Comparison of ENCODE assay signal across 24 cellular contexts in genomic region chr1:240134596-240134995, GRCh38. TPM values are rescaled to one million over a fixed set of nuclear protein-coding genes. Genes with fewer than 3 reads are reported as not detected.
DNase-seq lines count a peak whose midpoint lies in the region; TF ChIP-seq lines count a peak whose summit lies in the region.
"Had no signal": no experiment of that assay in that cellular context is flagged by ENCODE, and none has a peak within 500 bp of the region (broad histone marks: within the 10 kb centered on the region; RNA-seq: fewer than 3 reads in every experiment).

No MANE protein-coding gene starts in this region.

- no peak overlapping the region for H2AFZ ChIP-seq in SK-N-SH (ENCODE audit: low read depth)
- H2AFZ ChIP-seq in mesenchymal stem cell (ENCODE audit: low read depth, low read length): no peak overlapping the region
- H2AFZ ChIP-seq: GM23338 had no signal

- no peak overlapping the region for H2BK120ac ChIP-seq in mesenchymal stem cell (ENCODE audit: low read depth, low read length)

- H4K8ac ChIP-seq in mesenchymal stem cell (ENCODE audit: low read length): peak overlapping the region; percentile 2

- H3K36me3 ChIP-seq in SK-N-SH (replicated peaks in 1 of 2; ENCODE audit: control insufficient read depth in 1 of 2, insufficient read depth in 2 of 2, low read length in 1 of 2) (peaks cover 0 to 5% of the 10 kb centered on the region in 2 experiments), mesenchymal stem cell (ENCODE audit: control insufficient read depth in 1 of 2, insufficient read depth in 2 of 2, low read depth in 1 of 2, low read length in 2 of 2) (peaks cover 0 to 3% of the 10 kb centered on the region in 2 experiments)
- H3K36me3 ChIP-seq in effector memory CD4-positive, alpha-beta T cell (ENCODE audit: control insufficient read depth, insufficient read depth, low read length): no peaks in the 10 kb centered on the region
- H3K36me3 ChIP-seq: SJCRH30 had no signal

- no peak overlapping the region for H3K14ac ChIP-seq in mesenchymal stem cell (ENCODE audit: low read length in 2 of 2)

- no peaks in the 10 kb centered on the region for H3K27me3 ChIP-seq in SK-N-SH (ENCODE audit: insufficient read depth)
- H3K27me3 ChIP-seq in mesenchymal stem cell (ENCODE audit: control insufficient read depth in 1 of 2, insufficient read depth in 1 of 2, low read length in 2 of 2): no peaks in the 10 kb centered on the region
- H3K27me3 ChIP-seq in effector memory CD4-positive, alpha-beta T cell (replicated peaks; ENCODE audit: control insufficient read depth, insufficient read depth, low read length, poor library complexity, severe bottlenecking): no peaks in the 10 kb centered on the region
- H3K27me3 ChIP-seq: SJCRH30 had no signal

- H3K4me2 ChIP-seq in SK-N-SH (no peak overlapping the region), mesenchymal stem cell (ENCODE audit: low read length, poor library complexity, severe bottlenecking) (no peak overlapping the region)
- H3K4me2 ChIP-seq: GM23338 had no signal

- H3K27ac ChIP-seq in SK-N-SH (ENCODE audit: low read depth in 2 of 2, low read length in 1 of 2): peak overlapping the region; percentile 54 to 58; a peak in 2 of 4 replicates
- no peak overlapping the region for H3K27ac ChIP-seq in mesenchymal stem cell (ENCODE audit: low read length, poor library complexity, severe bottlenecking)
- H3K27ac ChIP-seq in effector memory CD4-positive, alpha-beta T cell (ENCODE audit: insufficient read depth, low read length, poor library complexity, severe bottlenecking): no peak overlapping the region
- H3K27ac ChIP-seq: SJCRH30 had no signal

- POLR2A ChIA-PET in SK-N-SH (lab: Yijun Ruan, JAX): no interaction called here

- no peak overlapping the region for H3K23ac ChIP-seq in mesenchymal stem cell (ENCODE audit: low read length in 2 of 2)

- no peak overlapping the region for H3K4ac ChIP-seq in mesenchymal stem cell (ENCODE audit: low read depth in 1 of 2, low read length in 2 of 2)

- H4K91ac ChIP-seq in mesenchymal stem cell (ENCODE audit: low read length): no peak overlapping the region

- CTCF ChIA-PET in SK-N-SH (lab: Yijun Ruan, JAX): interaction anchor here (0.7 to 2.7 kb wide), 2 partner anchors 15 to 237 kb away, joined by 3 to 10 read pairs; no protein-coding TSS in a partner anchor

- H3K9me3 ChIP-seq in SK-N-SH (no peaks in the 10 kb centered on the region), mesenchymal stem cell (ENCODE audit: control insufficient read depth, low read length) (no peaks in the 10 kb centered on the region)
- H3K9me3 ChIP-seq in effector memory CD4-positive, alpha-beta T cell (ENCODE audit: control insufficient read depth, low read length): no peaks in the 10 kb centered on the region
- H3K9me3 ChIP-seq: SJCRH30 had no signal

- no peak overlapping the region for H2BK15ac ChIP-seq in mesenchymal stem cell (ENCODE audit: low read depth, poor library complexity, severe bottlenecking)

- no peak overlapping the region for H2BK12ac ChIP-seq in mesenchymal stem cell (ENCODE audit: low read length in 2 of 2)

- no peak overlapping the region for H2AK5ac ChIP-seq in mesenchymal stem cell (ENCODE audit: low read length, severe bottlenecking)

- TF ChIP-seq RAD21 in SK-N-SH (IDR thresholded peaks at IDR 0.05; ENCODE audit: low read length): no peak

- H3K18ac ChIP-seq in mesenchymal stem cell (ENCODE audit: low read depth in 1 of 2, low read length in 2 of 2): no peak overlapping the region

- H3K4me1 ChIP-seq in SK-N-SH (ENCODE audit: control insufficient read depth in 1 of 2, insufficient read depth in 2 of 2, low read depth in 1 of 2, low read length in 1 of 2): no peaks in the 10 kb centered on the region; a peak in 1 of 4 replicates
- peaks cover 2% of the 10 kb centered on the region for H3K4me1 ChIP-seq in mesenchymal stem cell (ENCODE audit: control insufficient read depth, insufficient read depth, low read depth, low read length)
- H3K4me1 ChIP-seq in effector memory CD4-positive, alpha-beta T cell (ENCODE audit: control insufficient read depth, insufficient read depth, low read length, poor library complexity, severe bottlenecking): no peaks in the 10 kb centered on the region
- H3K4me1 ChIP-seq: SJCRH30 had no signal

- H3F3A ChIP-seq in SK-N-SH (replicated peaks; ENCODE audit: insufficient read depth): peaks cover 19% of the 10 kb centered on the region

- DNase-seq in AG09319 (ENCODE audit: extremely low read depth, low read depth) (peak; percentile 67), GM04503 (ENCODE audit: low read depth) (peak; percentile 47), SK-N-SH (no peak), mesenchymal stem cell (no peak), NCI-H1105 treated with DMSO at 0.1 percent for 48 hours (lab: John Stamatoyannopoulos, UW) (no peak)
- DNase-seq in activated T-cell treated with anti-CD3 and anti-CD28 coated beads, Interleukin-2, amount 50 U/mL, for 1 hour: no peak
- DNase-seq in effector memory CD4-positive, alpha-beta T cell: no peak
- DNase-seq: C1 segment of cervical spinal cord; Calu3; CD8-positive, alpha-beta T cell; GF-D8; KBM-7; MM.1S; NCI-H1048; NCI-H1436; NCI-H187 treated with DMSO at 0.1 percent for 48 hours; NCI-H2107; NCI-H446 treated with DMSO at 0.1 percent for 48 hours; NCI-H526 treated with DMSO at 0.1 percent for 48 hours; OCI-M1; SJCRH30 had no signal

- TF ChIP-seq CTCF in AG09319 (IDR thresholded peaks at IDR 0.05; ENCODE audit: low read depth, low read length): no peak
- no peak for TF ChIP-seq CTCF in SK-N-SH (IDR thresholded peaks at IDR 0.05)

- H3K79me2 ChIP-seq in SK-N-SH (ENCODE audit: insufficient read depth): peaks cover 87% of the 10 kb centered on the region

- H3K4me3 ChIP-seq in SK-N-SH (ENCODE audit: low read depth in 2 of 2, low read length in 1 of 2): no peak overlapping the region
- H3K4me3 ChIP-seq in mesenchymal stem cell (ENCODE audit: insufficient read depth in 1 of 2, low read depth in 1 of 2, low read length in 2 of 2): no peak overlapping the region
- no peak overlapping the region for H3K4me3 ChIP-seq in effector memory CD4-positive, alpha-beta T cell (ENCODE audit: insufficient read depth, low read depth, low read length, poor library complexity, severe bottlenecking)
- H3K4me3 ChIP-seq: GM12878, GM23338, SJCRH30 had no signal

- H3K9ac ChIP-seq in SK-N-SH: no peak overlapping the region
- no peak overlapping the region for H3K9ac ChIP-seq in mesenchymal stem cell (ENCODE audit: low read length)

- peaks cover 24% of the 10 kb centered on the region for H3K79me1 ChIP-seq in mesenchymal stem cell (replicated peaks; ENCODE audit: low read length, poor library complexity, severe bottlenecking)

- WGBS in SK-N-SH (ENCODE audit: low lambda C conversion rate): 58% methylated on average over 2 of the region's 2 CpGs
- 93% methylated on average over 2 of the region's 2 CpGs for WGBS in mesenchymal stem cell

- no peaks in the 10 kb centered on the region for H4K20me1 ChIP-seq in SK-N-SH (ENCODE audit: insufficient read depth)

- no peak for TF ChIP-seq EP300 in SK-N-SH (IDR thresholded peaks at IDR 0.05; ENCODE audit: borderline replicate concordance in 1 of 2, low read depth in 1 of 2, low read length in 1 of 2)

- no peaks in the 10 kb centered on the region for H3K9me2 ChIP-seq in SK-N-SH

- H2BK5ac ChIP-seq in mesenchymal stem cell (ENCODE audit: low read depth, low read length, poor library complexity, severe bottlenecking): no peak overlapping the region

TF ChIP-seq in SK-N-SH, 30 proteins besides CTCF, POLR2A, EP300 and RAD21:
- TF ChIP-seq TCF12 (IDR thresholded peaks at IDR 0.05): 0 out of 2 replicates have a peak, but pooled peaks have one; percentile 19
- TF ChIP-seq RXRA (IDR thresholded peaks at IDR 0.05; ENCODE audit: borderline replicate concordance, low read depth): no peak
TF ChIP-seq in SK-N-SH: peak in this region for 1.

RNA-seq across cellular contexts. Expression of gene FMN2, which starts 42.9 kb away (rescaled TPM):
- 7.2 and 13.1 TPM in 2 replicates for polyA plus RNA-seq in SK-N-SH (2012; rRNA removed)
- 17.8 and 19.5 TPM in 2 replicates for polyA plus RNA-seq in SK-N-SH (2012; cell fraction: cytosol; rRNA removed)
- polyA plus RNA-seq in SK-N-SH (2012; cell fraction: nucleus; rRNA removed): 8.6 and 16.9 TPM in 2 replicates
- 5.4 TPM for polyA plus RNA-seq in mesenchymal stem cell (2013, experiment 1 of 2)
- 6.1 TPM for polyA plus RNA-seq in mesenchymal stem cell (2013, experiment 2 of 2)
- polyA plus RNA-seq: HepG2 had no signal

Comparison
In these comparisons a context has a peak if more than half of its experiments do, and no peak if none do; other contexts are left out.
1. DNase-seq: peak in AG09319 (single experiment) and GM04503 (single experiment); none in SK-N-SH (single experiment), mesenchymal stem cell (single experiment), NCI-H1105 treated with DMSO at 0.1 percent for 48 hours (single experiment), activated T-cell treated with anti-CD3 and anti-CD28 coated beads, Interleukin-2, amount 50 U/mL, for 1 hour (single experiment) and effector memory CD4-positive, alpha-beta T cell (0 of 3).
2. H3K27ac ChIP-seq: peak in SK-N-SH (2 of 2); none in mesenchymal stem cell (single experiment) and effector memory CD4-positive, alpha-beta T cell (single experiment).